1 cellular context compared by ENCODE assay signal in the genomic region with DNA sequence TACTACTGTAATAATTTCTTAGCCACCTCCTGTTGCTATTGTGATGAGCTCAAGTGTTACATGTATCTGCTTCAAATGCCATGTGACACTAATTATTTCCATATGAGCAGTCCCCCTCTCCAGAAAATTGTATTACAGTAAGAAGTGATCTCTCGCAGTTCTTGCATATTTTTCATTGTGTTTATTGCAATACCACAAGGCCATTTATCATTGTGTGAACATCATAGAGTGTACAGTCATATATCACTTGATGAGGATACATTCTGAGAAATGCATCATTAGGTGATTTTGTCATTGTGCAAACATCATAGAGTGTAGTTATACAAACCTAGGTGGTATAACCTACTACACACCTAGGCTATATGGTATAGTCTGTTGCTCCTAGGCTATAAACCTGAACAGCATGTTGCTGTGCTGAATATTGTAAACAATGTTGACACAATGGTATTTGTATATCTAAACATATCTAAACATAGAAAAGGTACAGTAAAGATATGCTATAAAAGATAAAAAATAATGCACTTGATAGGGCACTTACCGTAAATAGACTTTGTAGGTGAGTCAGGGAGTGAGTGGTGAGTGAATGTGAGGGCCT.
TF ChIP-seq lines count a peak whose summit lies in the region.

No MANE protein-coding gene starts in this region.

TF ChIP-seq in HEK293, 187 proteins besides CTCF, POLR2A, EP300 and RAD21:
- TF ChIP-seq, protein P1, sequence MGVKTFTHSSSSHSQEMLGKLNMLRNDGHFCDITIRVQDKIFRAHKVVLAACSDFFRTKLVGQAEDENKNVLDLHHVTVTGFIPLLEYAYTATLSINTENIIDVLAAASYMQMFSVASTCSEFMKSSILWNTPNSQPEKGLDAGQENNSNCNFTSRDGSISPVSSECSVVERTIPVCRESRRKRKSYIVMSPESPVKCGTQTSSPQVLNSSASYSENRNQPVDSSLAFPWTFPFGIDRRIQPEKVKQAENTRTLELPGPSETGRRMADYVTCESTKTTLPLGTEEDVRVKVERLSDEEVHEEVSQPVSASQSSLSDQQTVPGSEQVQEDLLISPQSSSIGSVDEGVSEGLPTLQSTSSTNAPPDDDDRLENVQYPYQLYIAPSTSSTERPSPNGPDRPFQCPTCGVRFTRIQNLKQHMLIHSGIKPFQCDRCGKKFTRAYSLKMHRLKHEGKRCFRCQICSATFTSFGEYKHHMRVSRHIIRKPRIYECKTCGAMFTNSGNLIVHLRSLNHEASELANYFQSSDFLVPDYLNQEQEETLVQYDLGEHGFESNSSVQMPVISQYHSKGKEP (tag by site-specific recombination; IDR thresholded peaks at IDR 0.05) = 0 out of 2 replicates have a peak, but pooled peaks have one; percentile 34
- no peak for TF ChIP-seq ZNF521 (tag by site-specific recombination; IDR thresholded peaks at IDR 0.05)
- TF ChIP-seq, protein P2, sequence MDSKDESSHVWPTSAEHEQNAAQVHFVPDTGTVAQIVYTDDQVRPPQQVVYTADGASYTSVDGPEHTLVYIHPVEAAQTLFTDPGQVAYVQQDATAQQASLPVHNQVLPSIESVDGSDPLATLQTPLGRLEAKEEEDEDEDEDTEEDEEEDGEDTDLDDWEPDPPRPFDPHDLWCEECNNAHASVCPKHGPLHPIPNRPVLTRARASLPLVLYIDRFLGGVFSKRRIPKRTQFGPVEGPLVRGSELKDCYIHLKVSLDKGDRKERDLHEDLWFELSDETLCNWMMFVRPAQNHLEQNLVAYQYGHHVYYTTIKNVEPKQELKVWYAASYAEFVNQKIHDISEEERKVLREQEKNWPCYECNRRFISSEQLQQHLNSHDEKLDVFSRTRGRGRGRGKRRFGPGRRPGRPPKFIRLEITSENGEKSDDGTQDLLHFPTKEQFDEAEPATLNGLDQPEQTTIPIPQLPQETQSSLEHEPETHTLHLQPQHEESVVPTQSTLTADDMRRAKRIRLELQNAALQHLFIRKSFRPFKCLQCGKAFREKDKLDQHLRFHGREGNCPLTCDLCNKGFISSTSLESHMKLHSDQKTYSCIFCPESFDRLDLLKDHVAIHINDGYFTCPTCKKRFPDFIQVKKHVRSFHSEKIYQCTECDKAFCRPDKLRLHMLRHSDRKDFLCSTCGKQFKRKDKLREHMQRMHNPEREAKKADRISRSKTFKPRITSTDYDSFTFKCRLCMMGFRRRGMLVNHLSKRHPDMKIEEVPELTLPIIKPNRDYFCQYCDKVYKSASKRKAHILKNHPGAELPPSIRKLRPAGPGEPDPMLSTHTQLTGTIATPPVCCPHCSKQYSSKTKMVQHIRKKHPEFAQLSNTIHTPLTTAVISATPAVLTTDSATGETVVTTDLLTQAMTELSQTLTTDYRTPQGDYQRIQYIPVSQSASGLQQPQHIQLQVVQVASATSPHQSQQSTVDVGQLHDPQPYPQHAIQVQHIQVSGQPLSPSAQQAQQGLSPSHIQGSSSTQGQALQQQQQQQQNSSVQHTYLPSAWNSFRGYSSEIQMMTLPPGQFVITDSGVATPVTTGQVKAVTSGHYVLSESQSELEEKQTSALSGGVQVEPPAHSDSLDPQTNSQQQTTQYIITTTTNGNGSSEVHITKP (tag by site-specific recombination; IDR thresholded peaks at IDR 0.05) = peak; percentile 84
- TF ChIP-seq, protein P3, sequence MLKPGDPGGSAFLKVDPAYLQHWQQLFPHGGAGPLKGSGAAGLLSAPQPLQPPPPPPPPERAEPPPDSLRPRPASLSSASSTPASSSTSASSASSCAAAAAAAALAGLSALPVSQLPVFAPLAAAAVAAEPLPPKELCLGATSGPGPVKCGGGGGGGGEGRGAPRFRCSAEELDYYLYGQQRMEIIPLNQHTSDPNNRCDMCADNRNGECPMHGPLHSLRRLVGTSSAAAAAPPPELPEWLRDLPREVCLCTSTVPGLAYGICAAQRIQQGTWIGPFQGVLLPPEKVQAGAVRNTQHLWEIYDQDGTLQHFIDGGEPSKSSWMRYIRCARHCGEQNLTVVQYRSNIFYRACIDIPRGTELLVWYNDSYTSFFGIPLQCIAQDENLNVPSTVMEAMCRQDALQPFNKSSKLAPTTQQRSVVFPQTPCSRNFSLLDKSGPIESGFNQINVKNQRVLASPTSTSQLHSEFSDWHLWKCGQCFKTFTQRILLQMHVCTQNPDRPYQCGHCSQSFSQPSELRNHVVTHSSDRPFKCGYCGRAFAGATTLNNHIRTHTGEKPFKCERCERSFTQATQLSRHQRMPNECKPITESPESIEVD (tag by site-specific recombination; IDR thresholded peaks at IDR 0.05) = peak; percentile 48; the same call in 1 of the 2 replicates
- no peak for TF ChIP-seq ZNF785 (tag by site-specific recombination; IDR thresholded peaks at IDR 0.05)
- TF ChIP-seq, protein P4, sequence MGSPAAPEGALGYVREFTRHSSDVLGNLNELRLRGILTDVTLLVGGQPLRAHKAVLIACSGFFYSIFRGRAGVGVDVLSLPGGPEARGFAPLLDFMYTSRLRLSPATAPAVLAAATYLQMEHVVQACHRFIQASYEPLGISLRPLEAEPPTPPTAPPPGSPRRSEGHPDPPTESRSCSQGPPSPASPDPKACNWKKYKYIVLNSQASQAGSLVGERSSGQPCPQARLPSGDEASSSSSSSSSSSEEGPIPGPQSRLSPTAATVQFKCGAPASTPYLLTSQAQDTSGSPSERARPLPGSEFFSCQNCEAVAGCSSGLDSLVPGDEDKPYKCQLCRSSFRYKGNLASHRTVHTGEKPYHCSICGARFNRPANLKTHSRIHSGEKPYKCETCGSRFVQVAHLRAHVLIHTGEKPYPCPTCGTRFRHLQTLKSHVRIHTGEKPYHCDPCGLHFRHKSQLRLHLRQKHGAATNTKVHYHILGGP (tag by site-specific recombination; IDR thresholded peaks at IDR 0.05) = 0 out of 2 replicates have a peak, but pooled peaks have one; percentile 11
